ENCODE assay signal across 12 cellular contexts in the genomic region with DNA sequence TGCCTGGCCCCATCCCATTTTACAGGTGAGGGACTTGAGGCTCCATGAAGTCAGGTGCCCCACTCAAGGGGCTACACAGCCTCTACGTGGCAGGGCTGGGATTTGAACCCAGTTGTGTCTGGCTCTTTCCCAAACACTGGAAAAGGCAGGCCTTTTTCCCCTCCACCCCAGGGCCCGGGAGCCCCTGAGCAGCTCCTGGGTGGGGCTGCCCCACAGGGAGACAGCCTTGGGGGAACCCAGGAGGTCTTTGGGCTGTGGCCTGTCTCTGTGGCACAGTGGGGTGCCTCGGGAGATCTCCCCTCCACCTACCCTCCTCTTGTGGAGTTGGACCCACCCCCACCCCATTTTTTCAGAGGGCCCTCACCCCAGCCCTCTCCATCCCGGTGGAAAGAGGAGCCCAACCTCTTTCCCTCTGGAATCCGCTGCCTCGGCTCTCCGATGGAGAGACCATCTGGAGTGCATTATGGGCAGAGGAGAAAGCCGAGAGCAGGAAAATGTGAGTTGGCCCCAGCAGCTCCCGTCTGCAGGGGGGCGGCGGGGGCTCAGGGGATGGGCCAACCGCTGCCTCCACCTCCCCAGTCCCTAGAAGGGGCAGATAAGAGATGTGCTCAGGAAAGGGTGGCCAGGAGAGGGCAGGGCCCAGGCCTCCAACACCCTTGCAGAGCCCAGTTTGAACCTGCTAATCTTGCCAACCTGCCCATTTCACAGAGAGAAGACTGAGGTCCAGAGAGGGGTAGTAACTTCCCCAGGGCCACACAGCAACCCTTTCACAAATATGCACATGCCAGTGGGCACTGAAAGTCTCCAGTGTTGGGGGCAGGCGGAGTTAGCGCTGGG. TPM values are rescaled to one million over a fixed set of nuclear protein-coding genes. Genes with fewer than 3 reads are reported as not detected.
DNase-seq lines count a peak whose midpoint lies in the region; ATAC-seq and TF ChIP-seq lines count a peak whose summit lies in the region.
"Had no signal": no experiment of that assay in that cellular context is flagged by ENCODE, and none has a peak within 500 bp of the region (broad histone marks: within the 10 kb centered on the region; RNA-seq: fewer than 3 reads in every experiment).

No MANE protein-coding gene starts in this region.

- H3K27ac ChIP-seq in left ventricle myocardium inferior (replicated peaks) (no peak overlapping the region), mesenchymal stem cell (ENCODE audit: low read length, poor library complexity, severe bottlenecking) (no peak overlapping the region), aorta (ENCODE audit: low read depth in 1 of 2, low read length in 2 of 2) (no peak overlapping the region)

- H4K8ac ChIP-seq in mesenchymal stem cell (ENCODE audit: low read length) = no peak overlapping the region

- H3K18ac ChIP-seq in mesenchymal stem cell (ENCODE audit: low read depth in 1 of 2, low read length in 2 of 2) = peak overlapping the region in 1 of 2 experiments; percentile 34

- peak; percentile 65 for DNase-seq in cardiac septum (ENCODE audit: low spot score)
- DNase-seq in left ventricle myocardium inferior = no peak
- DNase-seq in dedifferentiated amniotic fluid mesenchymal stem cell (ENCODE audit: extremely low spot score) = peak; percentile 82
- no peak for DNase-seq in mesenchymal stem cell
- peak in 1 of 2 donors; percentile 79 for DNase-seq in aorta
- DNase-seq in NK-92 treated with Interleukin-12 subunit alpha and Interleukin-12 subunit beta, amount 100 ng/mL, for 24 hours (lab: John Stamatoyannopoulos, UW) = no peak
- no peak for DNase-seq in NOMO-1 (lab: John Stamatoyannopoulos, UW; ENCODE audit: unreplicated experiment in 2 of 2)
- DNase-seq: activated naive CD8-positive, alpha-beta T cell treated with anti-CD3 and anti-CD28 coated beads, Interleukin-2, amount 10 ng/mL, durations not matched to agents 7 days and 5 days; mesendoderm; T1000 had no signal

- no peak overlapping the region for H3K4me2 ChIP-seq in mesenchymal stem cell (ENCODE audit: low read length, poor library complexity, severe bottlenecking)

- peak; percentile 17 for ATAC-seq in aorta (ENCODE audit: low FRiP score)
- ATAC-seq in GM18505 (IDR thresholded peaks at IDR 0.05; ENCODE audit: unreplicated experiment) = no peak

- TF ChIP-seq POLR2A in GM18505 (IDR thresholded peaks at IDR 0.05; ENCODE audit: borderline replicate concordance, extremely low read depth, insufficient read depth, insufficient read length) = no peak

- H2BK15ac ChIP-seq in mesenchymal stem cell (ENCODE audit: low read depth, poor library complexity, severe bottlenecking) = no peak overlapping the region

- H2BK5ac ChIP-seq in mesenchymal stem cell (ENCODE audit: low read depth, low read length, poor library complexity, severe bottlenecking) = peak overlapping the region; percentile 10

- H3K27me3 ChIP-seq in left ventricle myocardium inferior (ENCODE audit: low read depth) (peaks cover 71% of the 10 kb centered on the region), mesenchymal stem cell (ENCODE audit: control insufficient read depth in 1 of 2, insufficient read depth in 1 of 2, low read length in 2 of 2) (no peaks in the 10 kb centered on the region), aorta (ENCODE audit: control insufficient read depth in 1 of 2, insufficient read depth in 2 of 2, low read length in 1 of 2) (no peaks in the 10 kb centered on the region)

- no peaks in the 10 kb centered on the region for H3K9me3 ChIP-seq in left ventricle myocardium inferior (replicated peaks)
- H3K9me3 ChIP-seq in mesenchymal stem cell (ENCODE audit: control insufficient read depth, low read length) = no peaks in the 10 kb centered on the region
- H3K9me3 ChIP-seq in aorta (ENCODE audit: control insufficient read depth, low read length) = no peaks in the 10 kb centered on the region

- no peaks in the 10 kb centered on the region for H3K36me3 ChIP-seq in left ventricle myocardium inferior
- peaks cover 0 to 9% of the 10 kb centered on the region in 2 experiments for H3K36me3 ChIP-seq in mesenchymal stem cell (ENCODE audit: control insufficient read depth in 1 of 2, insufficient read depth in 2 of 2, low read depth in 1 of 2, low read length in 2 of 2)
- H3K36me3 ChIP-seq in aorta (ENCODE audit: control insufficient read depth in 1 of 2, insufficient read depth in 2 of 2, low read length in 1 of 2) = no peaks in the 10 kb centered on the region

- WGBS in mesenchymal stem cell = 72% methylated on average over 14 of the region's 14 CpGs
- 29 to 34% methylated on average over 14 of the region's 14 CpGs for WGBS in aorta, 2 donors

- H3K4me1 ChIP-seq in left ventricle myocardium inferior = no peaks in the 10 kb centered on the region
- H3K4me1 ChIP-seq in mesenchymal stem cell (ENCODE audit: control insufficient read depth, insufficient read depth, low read depth, low read length) = peaks cover 50% of the 10 kb centered on the region
- no peaks in the 10 kb centered on the region for H3K4me1 ChIP-seq in aorta (ENCODE audit: control insufficient read depth in 1 of 2, insufficient read depth in 2 of 2, low read length in 2 of 2)

- no peak overlapping the region for H3K14ac ChIP-seq in mesenchymal stem cell (ENCODE audit: low read length in 2 of 2)

- no peak for TF ChIP-seq CTCF in left ventricle myocardium inferior (IDR thresholded peaks at IDR 0.05; ENCODE audit: borderline replicate concordance)

- peak overlapping the region; percentile 12 for H4K91ac ChIP-seq in mesenchymal stem cell (ENCODE audit: low read length)

- H3K4ac ChIP-seq in mesenchymal stem cell (ENCODE audit: low read depth in 1 of 2, low read length in 2 of 2) = no peak overlapping the region

- H3K23ac ChIP-seq in mesenchymal stem cell (ENCODE audit: low read length in 2 of 2) = peak overlapping the region in 1 of 2 experiments; percentile 24

- no peaks in the 10 kb centered on the region for H3K79me1 ChIP-seq in mesenchymal stem cell (replicated peaks; ENCODE audit: low read length, poor library complexity, severe bottlenecking)

- peak overlapping the region in 1 of 2 experiments; percentile 74 for H2BK12ac ChIP-seq in mesenchymal stem cell (ENCODE audit: low read length in 2 of 2)

- intact Hi-C loops in cardiac septum (cut with DNase I) (no loop called here), left ventricle myocardium inferior (cut with micrococcal nuclease) (no loop called here), aorta (cut with DNase I) (no loop called here)

- H3K9ac ChIP-seq in mesenchymal stem cell (ENCODE audit: low read length) = peak overlapping the region; percentile 75

- no peak overlapping the region for H2BK120ac ChIP-seq in mesenchymal stem cell (ENCODE audit: low read depth, low read length)

- H3K4me3 ChIP-seq in left ventricle myocardium inferior (no peak overlapping the region), mesenchymal stem cell (ENCODE audit: insufficient read depth in 1 of 2, low read depth in 1 of 2, low read length in 2 of 2) (peak overlapping the region in 1 of 2 experiments; percentile 51), aorta (ENCODE audit: low read length in 2 of 2) (no peak overlapping the region)

- peak overlapping the region; percentile 94 for H2AK5ac ChIP-seq in mesenchymal stem cell (ENCODE audit: low read length, severe bottlenecking)

- no peak overlapping the region for H2AFZ ChIP-seq in mesenchymal stem cell (ENCODE audit: low read depth, low read length)

RNA-seq across cellular contexts. Expression of gene TMEM92, which starts 15.4 kb away (rescaled TPM):
- total RNA-seq in cardiac septum (not detected), left ventricle myocardium inferior (not detected), aorta (1 to 10 TPM in 1 of 2 donors, under 1 TPM in 1; 0.94 to 1.4 TPM)
- polyA plus RNA-seq in mesenchymal stem cell (2013, experiment 1 of 2) = 0.86 TPM
- 0.62 TPM for polyA plus RNA-seq in mesenchymal stem cell (2013, experiment 2 of 2)
- polyA plus RNA-seq in aorta = 10 to 100 TPM in 1 of 2 donors, not detected in 1; 12.4 TPM
- total RNA-seq: activated naive CD8-positive, alpha-beta T cell treated with anti-CD3 and anti-CD28 coated beads, Interleukin-2, amount 10 ng/mL, durations not matched to agents 7 days and 5 days; temporal lobe had no signal

RNA-seq across cellular contexts. Expression of gene COL1A1, which starts 57.4 kb away (rescaled TPM):
- total RNA-seq in cardiac septum (142 TPM), left ventricle myocardium inferior (45.8 TPM), aorta (100 to 1,000 TPM; 400 to 948 TPM)
- 4,381 TPM for polyA plus RNA-seq in mesenchymal stem cell (2013, experiment 1 of 2)
- 4,150 TPM for polyA plus RNA-seq in mesenchymal stem cell (2013, experiment 2 of 2)
- polyA plus RNA-seq in aorta = 100 to 1,000 TPM in 1 of 2 donors, 10 to 100 TPM in 1; 70.2 to 391 TPM

Comparison
In these comparisons a context has a peak if more than half of its experiments do, and no peak if none do; other contexts are left out.
1. DNase-seq: peak in cardiac septum (single experiment) and dedifferentiated amniotic fluid mesenchymal stem cell (single experiment); none in left ventricle myocardium inferior (single experiment), mesenchymal stem cell (single experiment), NK-92 treated with Interleukin-12 subunit alpha and Interleukin-12 subunit beta, amount 100 ng/mL, for 24 hours (single experiment) and NOMO-1 (0 of 2).